In the genomic region with DNA sequence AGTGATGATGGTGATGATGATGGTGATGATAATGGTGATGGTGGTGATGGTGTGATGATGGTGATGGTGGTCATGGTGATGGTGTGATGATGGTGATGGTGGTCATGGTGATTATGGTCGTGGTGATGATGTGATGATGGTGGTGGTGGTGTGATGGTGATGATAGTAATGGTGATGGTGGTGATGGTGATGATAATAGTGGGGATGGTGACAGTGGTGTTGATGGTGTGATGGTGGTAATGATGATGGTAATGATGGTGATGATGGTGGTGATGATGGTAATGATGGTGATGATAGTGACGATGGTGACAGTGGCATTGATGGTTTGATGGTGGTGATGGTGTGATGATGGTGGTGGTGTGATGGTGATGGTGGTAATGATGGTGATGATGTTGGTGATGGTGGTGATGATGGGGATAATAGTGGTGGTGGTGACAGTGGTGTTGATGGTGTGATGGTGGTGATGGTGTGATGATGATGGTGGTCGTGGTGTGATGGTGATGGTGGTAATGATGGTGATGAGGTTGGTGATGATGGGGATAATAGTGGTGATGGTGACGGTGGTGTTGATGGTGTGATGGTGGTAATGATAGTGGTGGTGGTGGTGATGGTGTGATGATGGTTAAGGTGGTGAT, we compare ENCODE assay signal across 17 cellular contexts. TPM values are rescaled to one million over a fixed set of nuclear protein-coding genes. Genes with fewer than 3 reads are reported as not detected.
DNase-seq lines count a peak whose midpoint lies in the region; ATAC-seq, FAIRE-seq and TF ChIP-seq lines count a peak whose summit lies in the region.
"Had no signal": no experiment of that assay in that cellular context is flagged by ENCODE, and none has a peak within 500 bp of the region (broad histone marks: within the 10 kb centered on the region; RNA-seq: fewer than 3 reads in every experiment).

No MANE protein-coding gene starts in this region.

- no peak for TF ChIP-seq RAD21 in K562 (CRISPR knock-in tag; conservative IDR thresholded peaks at IDR 0.05 in 1 of 2, IDR thresholded peaks at IDR 0.05 in 1 of 2)

- POLR2A ChIA-PET in K562 (lab: Yijun Ruan, JAX): no interaction called here
- POLR2A ChIA-PET in RWPE1 (lab: Yijun Ruan, JAX; ENCODE audit: low non-redundant PET): interaction anchor here (0.5 kb wide), 1 partner anchor 47 kb away, joined by 3 read pairs; no protein-coding TSS in a partner anchor

- no peak overlapping the region for H2AFZ ChIP-seq in H9 (ENCODE audit: low read length)
- no peak overlapping the region for H2AFZ ChIP-seq in K562 (ENCODE audit: low read depth, low read length)

- no peak overlapping the region for H3K56ac ChIP-seq in H9 (ENCODE audit: insufficient read length, low read depth, low read length)

- H2AK5ac ChIP-seq in H9 (ENCODE audit: insufficient read length, low read length): no peak overlapping the region

- no peaks in the 10 kb centered on the region for H3K23me2 ChIP-seq in H9 (ENCODE audit: insufficient read length, low read depth, low read length, poor library complexity, severe bottlenecking)

- no peaks in the 10 kb centered on the region for H3K79me2 ChIP-seq in H9 (ENCODE audit: insufficient read depth, low read length)
- H3K79me2 ChIP-seq in K562 (ENCODE audit: control insufficient read depth, insufficient read depth, low read length): no peaks in the 10 kb centered on the region

- no peaks in the 10 kb centered on the region for H3K9me1 ChIP-seq in K562 (ENCODE audit: control insufficient read depth, insufficient read depth, low read length)

- H2BK120ac ChIP-seq in H9 (ENCODE audit: low read depth, low read length, poor library complexity, severe bottlenecking): no peak overlapping the region

- no peak overlapping the region for H3K4ac ChIP-seq in H9 (ENCODE audit: low read depth, low read length)

- H4K8ac ChIP-seq in H9 (replicated peaks; ENCODE audit: insufficient read length, low read depth, low read length): peak overlapping the region; percentile 95

- H3K4me1 ChIP-seq in H9 (ENCODE audit: insufficient read depth, low read length): no peaks in the 10 kb centered on the region
- H3K4me1 ChIP-seq in K562 (replicated peaks in 1 of 2; ENCODE audit: control insufficient read depth in 2 of 2, insufficient read depth in 2 of 2, low read length in 2 of 2): peaks cover 11 to 22% of the 10 kb centered on the region in 2 experiments; a peak in 4 of 5 replicates
- no peaks in the 10 kb centered on the region for H3K4me1 ChIP-seq in heart left ventricle
- H3K4me1 ChIP-seq: BLaER1, Caco-2 had no signal

- no peak overlapping the region for H3K9ac ChIP-seq in H9 (ENCODE audit: extremely low read depth, insufficient read length, low read length)
- no peak overlapping the region for H3K9ac ChIP-seq in K562 (ENCODE audit: insufficient read depth in 1 of 2, low read depth in 2 of 2, low read length in 2 of 2)
- H3K9ac ChIP-seq: BLaER1 had no signal

- H3K23ac ChIP-seq in H9 (ENCODE audit: insufficient read length, low read depth, low read length): peak overlapping the region; percentile 55

- H3K14ac ChIP-seq in H9 (ENCODE audit: insufficient read depth, low read length): no peak overlapping the region

- no peak overlapping the region for H2BK20ac ChIP-seq in H9 (ENCODE audit: low read depth, low read length, poor library complexity, severe bottlenecking)

- H3K27ac ChIP-seq in H9 (ENCODE audit: insufficient read length, low read depth, low read length) (no peak overlapping the region), K562 (ENCODE audit: extremely low read depth, low read depth, low read length) (no peak overlapping the region), heart left ventricle (no peak overlapping the region), RWPE1 (no peak overlapping the region)
- H3K27ac ChIP-seq: BLaER1 had no signal

- H3K36me3 Mint-ChIP-seq in H9 (ENCODE audit: insufficient read depth in 1 of 3, low read depth in 3 of 3) (no peaks in the 10 kb centered on the region), natural killer cell (no peaks in the 10 kb centered on the region)
- H3K36me3 Mint-ChIP-seq: CD8-positive, alpha-beta memory T cell had no signal

- H3K9me3 Mint-ChIP-seq in H9 (no peaks in the 10 kb centered on the region; a peak in 1 of 5 replicates), natural killer cell (no peaks in the 10 kb centered on the region)
- H3K9me3 Mint-ChIP-seq: CD8-positive, alpha-beta memory T cell had no signal

- H3K27me3 ChIP-seq in H9 (ENCODE audit: insufficient read depth, low read length): no peaks in the 10 kb centered on the region
- peaks cover 3 to 23% of the 10 kb centered on the region in 2 experiments; a peak in 4 of 5 replicates for H3K27me3 ChIP-seq in K562 (ENCODE audit: control insufficient read depth in 2 of 2, insufficient read depth in 2 of 2, low read length in 2 of 2)
- no peaks in the 10 kb centered on the region for H3K27me3 ChIP-seq in heart left ventricle
- H3K27me3 ChIP-seq: BLaER1 had no signal

- no peak for TF ChIP-seq EP300 in K562 (IDR thresholded peaks at IDR 0.05; ENCODE audit: low read length)

- TF ChIP-seq CTCF in H9 (conservative IDR thresholded peaks at IDR 0.05): no peak
- TF ChIP-seq CTCF in K562 (IDR thresholded peaks at IDR 0.05 in 2 of 3, conservative IDR thresholded peaks at IDR 0.05 in 1 of 3; ENCODE audit: insufficient read depth in 2 of 3, low read depth in 1 of 3, low read length in 3 of 3): no peak
- TF ChIP-seq CTCF in natural killer cell (IDR thresholded peaks at IDR 0.05): no peak
- no peak for TF ChIP-seq CTCF in heart left ventricle (IDR thresholded peaks at IDR 0.05)
- TF ChIP-seq CTCF in RWPE1 (conservative IDR thresholded peaks at IDR 0.05; ENCODE audit: low read depth): no peak

- no peak overlapping the region for H2BK12ac ChIP-seq in H9 (ENCODE audit: insufficient read length, low read depth, low read length)

- CTCF ChIA-PET in K562 (lab: Yijun Ruan, JAX; ENCODE audit: low intra/inter-chr PET ratio) (no interaction called here), RWPE1 (lab: Yijun Ruan, JAX) (no interaction called here)

- no peak overlapping the region for H3K27ac Mint-ChIP-seq in H9
- H3K27ac Mint-ChIP-seq in natural killer cell: no peak overlapping the region
- H3K27ac Mint-ChIP-seq: CD8-positive, alpha-beta memory T cell had no signal

- no peak overlapping the region for H3T11ph ChIP-seq in H9 (ENCODE audit: low read length)

- H2BK15ac ChIP-seq in H9 (ENCODE audit: low read depth, low read length): no peak overlapping the region

- BruUV-seq in K562 (replicated peaks; lab: Mats Ljungman, UMichigan): no TSS peak

- no peaks in the 10 kb centered on the region for H3K36me3 ChIP-seq in K562 (ENCODE audit: control insufficient read depth, insufficient read depth, low read length)
- H3K36me3 ChIP-seq in heart left ventricle: no peaks in the 10 kb centered on the region
- H3K36me3 ChIP-seq: BLaER1 had no signal

- H4K20me1 ChIP-seq in H9 (ENCODE audit: control insufficient read depth, insufficient read depth, insufficient read length) (peaks cover 3% of the 10 kb centered on the region), K562 (replicated peaks; ENCODE audit: control insufficient read depth, insufficient read depth, low read length) (no peaks in the 10 kb centered on the region; the same call in 1 of the 2 replicates)
- H4K20me1 ChIP-seq: BLaER1 had no signal

- WGBS in H9 (ENCODE audit: extremely low coverage, insufficient read length, low lambda C conversion rate): 100% methylated on average over 3 of the region's 4 CpGs
- WGBS in K562 (ENCODE audit: insufficient coverage, low coverage, missing lambda C conversion rate): 2% methylated on average over 4 of the region's 4 CpGs
- WGBS in heart left ventricle, 4 donors: 80 to 94% (median 90%) methylated on average over 4 of the region's 4 CpGs

- in situ Hi-C loops in K562 (cut with MboI): no loop called here

- H3K79me1 ChIP-seq in H9 (ENCODE audit: insufficient read depth, low read depth, low read length, poor library complexity, severe bottlenecking): no peaks in the 10 kb centered on the region

- H4K5ac ChIP-seq in H9 (ENCODE audit: insufficient read length, low read depth, low read length): peak overlapping the region; percentile 9

- DNase-seq in H9 (no peak), K562 (ENCODE audit: extremely low read depth in 1 of 4, low spot score in 3 of 4) (no peak), natural killer cell (no peak), heart left ventricle (no peak), NCI-H526 treated with DMSO at 0.1 percent for 48 hours (lab: John Stamatoyannopoulos, UW) (no peak), RWPE1 (ENCODE audit: low spot score) (no peak)
- DNase-seq: 8988T; AML-193; Caco-2; CD8-positive, alpha-beta memory T cell; DND-41; GDM1; GOT3; HCEC 1CT had no signal

- intact Hi-C loops in K562 (cut with micrococcal nuclease) (no loop called here), natural killer cell (cut with micrococcal nuclease) (no loop called here), heart left ventricle (cut with DNase I) (no loop called here)

- no peak overlapping the region for H4K91ac ChIP-seq in H9 (ENCODE audit: insufficient read length, low read depth, low read length)

- FAIRE-seq in K562 (lab: Jason Lieb, UNC): no peak
- FAIRE-seq: GM19239, HTR-8/SVneo had no signal

- TF ChIP-seq POLR2A in K562 (conservative IDR thresholded peaks at IDR 0.05) (no peak), heart left ventricle (IDR thresholded peaks at IDR 0.05) (no peak)

- H3K4me2 ChIP-seq in H9 (ENCODE audit: insufficient read depth, insufficient read length, low read length) (no peak overlapping the region), K562 (ENCODE audit: insufficient read depth, low read length) (no peak overlapping the region)
- H3K4me2 ChIP-seq: BLaER1 had no signal

- H3K4me3 ChIP-seq in K562: no peak overlapping the region
- no peak overlapping the region for H3K4me3 ChIP-seq in heart left ventricle
- H3K4me3 ChIP-seq: BLaER1 had no signal

- H3K4me1 Mint-ChIP-seq in H9 (no peaks in the 10 kb centered on the region; a peak in 1 of 4 replicates), natural killer cell (no peaks in the 10 kb centered on the region)
- H3K4me1 Mint-ChIP-seq: CD8-positive, alpha-beta memory T cell had no signal

- H3K4me3 Mint-ChIP-seq in H9 (no peak overlapping the region), natural killer cell (no peak overlapping the region)
- H3K4me3 Mint-ChIP-seq: CD8-positive, alpha-beta memory T cell had no signal

- no peak for ATAC-seq in K562
- ATAC-seq in natural killer cell: peak in 2 of 3 donors; percentile 47 to 66
- ATAC-seq in heart left ventricle: no peak

- H3K27me3 Mint-ChIP-seq in H9 (ENCODE audit: low read depth) (peaks cover 19% of the 10 kb centered on the region), natural killer cell (ENCODE audit: low read depth in 2 of 2) (no peaks in the 10 kb centered on the region)
- H3K27me3 Mint-ChIP-seq: CD8-positive, alpha-beta memory T cell had no signal

- no peak overlapping the region for H3K18ac ChIP-seq in H9 (ENCODE audit: insufficient read length, low read depth, low read length)

- H3K9me3 ChIP-seq in H9 (ENCODE audit: control insufficient read depth, low read depth, low read length) (no peaks in the 10 kb centered on the region), K562 (replicated peaks; ENCODE audit: control insufficient read depth, insufficient read depth, low read depth, low read length) (peaks cover 5% of the 10 kb centered on the region), heart left ventricle (peaks cover 0 to 5% (median 0%) of the 10 kb centered on the region in 12 donors)
- H3K9me3 ChIP-seq: Caco-2 had no signal

- no peak overlapping the region for H2BK5ac ChIP-seq in H9 (ENCODE audit: insufficient read length, low read length)

RNA-seq across cellular contexts. Expression of a gene that starts 6.5 kb away (rescaled TPM):
- 0.57 TPM in 1 of 2 replicates, not detected in the other for total RNA-seq in H9 (2021)
- 1.6 and 2.8 TPM in 2 replicates for total RNA-seq in K562 (2011; cell fraction: chromatin; rRNA removed; ENCODE audit: low replicate concordance)
- total RNA-seq in K562 (2011; cell fraction: nucleolus; rRNA removed): 0.50 and 0.92 TPM in 2 replicates
- 0.69 and 1.3 TPM in 2 replicates for total RNA-seq in K562 (2011; cell fraction: nucleoplasm; rRNA removed)
- total RNA-seq in K562 (2014; rRNA removed): 0.53 TPM in 1 of 2 replicates, not detected in the other
- total RNA-seq in K562 (2014; rRNA removed; fragmentation: Illumina TruSeq; extraction: Trizol): 0.19 and 0.36 TPM in 2 replicates
- total RNA-seq in K562 (2015; rRNA removed; fragmentation: Illumina TruSeq; extraction: Trizol): 0.26 and 0.65 TPM in 2 replicates
- 0.20 and 0.33 TPM in 2 replicates for total RNA-seq in K562 (2021)
- polyA plus RNA-seq in K562 (2011; rRNA removed): 0.60 and 1.2 TPM in 2 replicates
- polyA plus RNA-seq in K562 (2011; cell fraction: cytosol; rRNA removed): 0.60 and 0.85 TPM in 2 replicates
- polyA plus RNA-seq in K562 (2011; cell fraction: nucleus; rRNA removed): 0.60 and 0.86 TPM in 2 replicates
- polyA plus RNA-seq in K562 (2012): 0.82 and 1.7 TPM in 2 replicates
- 0.25 and 1.0 TPM in 2 replicates for polyA plus RNA-seq in K562 (2014; fragmentation: Illumina TruSeq; extraction: Trizol)
- polyA plus RNA-seq in K562 (2014; fragmentation: Nextera tagmentation; extraction: Ambion mirVana): under 1 TPM in 1 of 2 experiments, not detected in 1; 0.10 TPM
- polyA plus RNA-seq in K562 (2014; rRNA removed): 0.13 and 0.61 TPM in 2 replicates
- 0.39 and 0.81 TPM in 2 replicates for polyA minus RNA-seq in K562 (2011; rRNA and poly(A)+ RNA removed)
- polyA minus RNA-seq in K562 (2011; cell fraction: cytosol; rRNA and poly(A)+ RNA removed): 0.86 TPM in 1 of 2 replicates, not detected in the other
- polyA minus RNA-seq in K562 (2011; cell fraction: nucleus; rRNA and poly(A)+ RNA removed): 0.27 and 0.44 TPM in 2 replicates
- 1 to 10 TPM in 2 of 3 donors, under 1 TPM in 1; 0.53 to 2.9 (median 1.1) TPM for total RNA-seq in natural killer cell
- under 1 TPM in 7 of 9 donors, not detected in 2; 0.40 to 0.91 (median 0.52) TPM for total RNA-seq in heart left ventricle
- polyA plus RNA-seq in heart left ventricle: under 1 TPM; 0.25 to 0.46 TPM

RNA-seq across cellular contexts. Expression of a gene that starts 6.8 kb away (rescaled TPM):
- total RNA-seq in H9 (2021): 146 and 148 TPM in 2 replicates
- total RNA-seq in K562 (2011; cell fraction: chromatin; rRNA removed; ENCODE audit: low replicate concordance): 165 and 371 TPM in 2 replicates
- 360 and 416 TPM in 2 replicates for total RNA-seq in K562 (2011; cell fraction: nucleolus; rRNA removed)
- total RNA-seq in K562 (2011; cell fraction: nucleoplasm; rRNA removed): 387 and 460 TPM in 2 replicates
- total RNA-seq in K562 (2014; rRNA removed): 158 and 200 TPM in 2 replicates
- total RNA-seq in K562 (2014; rRNA removed; fragmentation: Illumina TruSeq; extraction: Trizol): 110 and 137 TPM in 2 replicates
- 128 and 130 TPM in 2 replicates for total RNA-seq in K562 (2015; rRNA removed; fragmentation: Illumina TruSeq; extraction: Trizol)
- 175 and 181 TPM in 2 replicates for total RNA-seq in K562 (2021)
- polyA plus RNA-seq in K562 (2011; rRNA removed): 174 and 176 TPM in 2 replicates
- 241 and 245 TPM in 2 replicates for polyA plus RNA-seq in K562 (2011; cell fraction: cytosol; rRNA removed)
- polyA plus RNA-seq in K562 (2011; cell fraction: nucleus; rRNA removed): 131 and 161 TPM in 2 replicates
- 137 and 203 TPM in 2 replicates for polyA plus RNA-seq in K562 (2012)
- 144 and 148 TPM in 2 replicates for polyA plus RNA-seq in K562 (2014; fragmentation: Illumina TruSeq; extraction: Trizol)
- polyA plus RNA-seq in K562 (2014; fragmentation: Nextera tagmentation; extraction: Ambion mirVana): 10 to 100 TPM in 1 of 2 experiments, 1 to 10 TPM in 1; 8.4 to 13.5 TPM
- 116 and 147 TPM in 2 replicates for polyA plus RNA-seq in K562 (2014; rRNA removed)
- 117 and 140 TPM in 2 replicates for polyA minus RNA-seq in K562 (2011; rRNA and poly(A)+ RNA removed)
- polyA minus RNA-seq in K562 (2011; cell fraction: cytosol; rRNA and poly(A)+ RNA removed): 116 and 143 TPM in 2 replicates
- polyA minus RNA-seq in K562 (2011; cell fraction: nucleus; rRNA and poly(A)+ RNA removed): 25.7 and 40.3 TPM in 2 replicates
- 100 to 1,000 TPM; 111 to 135 (median 114) TPM for total RNA-seq in natural killer cell
- total RNA-seq in heart left ventricle: 100 to 1,000 TPM in 2 of 9 donors, 10 to 100 TPM in 7; 53.8 to 106 (median 77.8) TPM
- polyA plus RNA-seq in heart left ventricle: 100 to 1,000 TPM in 1 of 2 donors, 10 to 100 TPM in 1; 31.2 to 185 TPM

RNA-seq across cellular contexts. Expression of a gene that starts 26.3 kb away (rescaled TPM):
- total RNA-seq in H9 (2021): 44.4 and 46.1 TPM in 2 replicates
- 2.1 and 4.8 TPM in 2 replicates for total RNA-seq in K562 (2011; cell fraction: chromatin; rRNA removed; ENCODE audit: low replicate concordance)
- 5.7 and 6.1 TPM in 2 replicates for total RNA-seq in K562 (2011; cell fraction: nucleolus; rRNA removed)
- total RNA-seq in K562 (2011; cell fraction: nucleoplasm; rRNA removed): 3.4 and 7.6 TPM in 2 replicates
- total RNA-seq in K562 (2014; rRNA removed): 82.5 and 83.0 TPM in 2 replicates
- 18.6 and 19.8 TPM in 2 replicates for total RNA-seq in K562 (2014; rRNA removed; fragmentation: Illumina TruSeq; extraction: Trizol)
- 37.0 and 37.3 TPM in 2 replicates for total RNA-seq in K562 (2015; rRNA removed; fragmentation: Illumina TruSeq; extraction: Trizol)
- total RNA-seq in K562 (2021): 38.3 and 43.3 TPM in 2 replicates
- polyA plus RNA-seq in K562 (2011; rRNA removed): 7.3 and 9.7 TPM in 2 replicates
- 11.8 and 44.2 TPM in 2 replicates for polyA plus RNA-seq in K562 (2011; cell fraction: cytosol; rRNA removed)
- 6.8 and 14.0 TPM in 2 replicates for polyA plus RNA-seq in K562 (2011; cell fraction: nucleus; rRNA removed)
- 30.9 and 47.7 TPM in 2 replicates for polyA plus RNA-seq in K562 (2012)
- 21.3 and 32.2 TPM in 2 replicates for polyA plus RNA-seq in K562 (2014; fragmentation: Illumina TruSeq; extraction: Trizol)
- 10 to 100 TPM in 1 of 2 experiments, 1 to 10 TPM in 1; 5.5 to 10.2 TPM for polyA plus RNA-seq in K562 (2014; fragmentation: Nextera tagmentation; extraction: Ambion mirVana)
- polyA plus RNA-seq in K562 (2014; rRNA removed): 52.4 and 58.9 TPM in 2 replicates
- polyA minus RNA-seq in K562 (2011; rRNA and poly(A)+ RNA removed): 7.6 TPM in 2 replicates
- 10.3 and 16.3 TPM in 2 replicates for polyA minus RNA-seq in K562 (2011; cell fraction: cytosol; rRNA and poly(A)+ RNA removed)
- 4.1 and 4.2 TPM in 2 replicates for polyA minus RNA-seq in K562 (2011; cell fraction: nucleus; rRNA and poly(A)+ RNA removed)
- 10 to 100 TPM; 14.3 to 14.9 (median 14.7) TPM for total RNA-seq in natural killer cell
- 10 to 100 TPM; 10.0 to 24.8 (median 13.6) TPM for total RNA-seq in heart left ventricle
- 10 to 100 TPM; 31.1 to 41.1 TPM for polyA plus RNA-seq in heart left ventricle

RNA-seq across cellular contexts. Expression of a gene that starts 26.3 kb away (rescaled TPM):
- total RNA-seq in H9 (2021) (43.3 and 46.8 TPM in 2 replicates), K562 (2014; rRNA removed) (17.9 and 20.8 TPM in 2 replicates), K562 (2014; rRNA removed; fragmentation: Illumina TruSeq; extraction: Trizol) (20.9 and 21.2 TPM in 2 replicates), K562 (2015; rRNA removed; fragmentation: Illumina TruSeq; extraction: Trizol) (15.5 and 16.6 TPM in 2 replicates), K562 (2021) (26.7 and 26.8 TPM in 2 replicates), natural killer cell (10 to 100 TPM; 35.6 to 44.4 (median 37.2) TPM), heart left ventricle (10 to 100 TPM; 36.8 to 58.1 (median 50.9) TPM)
- total RNA-seq in K562 (2011; cell fraction: chromatin; rRNA removed; ENCODE audit: low replicate concordance): 14.8 and 38.0 TPM in 2 replicates
- 35.1 and 38.5 TPM in 2 replicates for total RNA-seq in K562 (2011; cell fraction: nucleolus; rRNA removed)
- total RNA-seq in K562 (2011; cell fraction: nucleoplasm; rRNA removed): 27.0 and 30.6 TPM in 2 replicates
- polyA plus RNA-seq in K562 (2011; rRNA removed) (28.6 and 29.8 TPM in 2 replicates), K562 (2014; fragmentation: Illumina TruSeq; extraction: Trizol) (19.1 and 22.2 TPM in 2 replicates), K562 (2014; fragmentation: Nextera tagmentation; extraction: Ambion mirVana) (10 to 100 TPM; 16.1 to 16.3 TPM), K562 (2014; rRNA removed) (30.4 and 31.3 TPM in 2 replicates), heart left ventricle (100 to 1,000 TPM in 1 of 2 donors, 10 to 100 TPM in 1; 70.8 to 104 TPM)
- polyA plus RNA-seq in K562 (2011; cell fraction: cytosol; rRNA removed): 20.7 and 21.2 TPM in 2 replicates
- 52.8 and 56.6 TPM in 2 replicates for polyA plus RNA-seq in K562 (2011; cell fraction: nucleus; rRNA removed)
- 23.6 and 38.1 TPM in 2 replicates for polyA plus RNA-seq in K562 (2012)
- polyA minus RNA-seq in K562 (2011; rRNA and poly(A)+ RNA removed): 10.4 and 13.1 TPM in 2 replicates
- 6.1 and 6.4 TPM in 2 replicates for polyA minus RNA-seq in K562 (2011; cell fraction: cytosol; rRNA and poly(A)+ RNA removed)
- 7.0 and 9.7 TPM in 2 replicates for polyA minus RNA-seq in K562 (2011; cell fraction: nucleus; rRNA and poly(A)+ RNA removed)

RNA-seq across cellular contexts. Expression of a gene that starts 34.6 kb away (rescaled TPM):
- total RNA-seq in H9 (2021) (2,874 and 2,895 TPM in 2 replicates), K562 (2014; rRNA removed) (2,031 and 2,305 TPM in 2 replicates), K562 (2014; rRNA removed; fragmentation: Illumina TruSeq; extraction: Trizol) (2,847 and 3,141 TPM in 2 replicates), K562 (2015; rRNA removed; fragmentation: Illumina TruSeq; extraction: Trizol) (3,167 and 3,195 TPM in 2 replicates), K562 (2021) (2,893 and 3,009 TPM in 2 replicates), natural killer cell (1,000 to 10,000 TPM; 1,409 to 1,616 (median 1,600) TPM), heart left ventricle (1,000 to 10,000 TPM in 4 of 9 donors, 100 to 1,000 TPM in 5; 845 to 1,270 (median 964) TPM)
- 435 and 818 TPM in 2 replicates for total RNA-seq in K562 (2011; cell fraction: chromatin; rRNA removed; ENCODE audit: low replicate concordance)
- total RNA-seq in K562 (2011; cell fraction: nucleolus; rRNA removed): 981 and 1,003 TPM in 2 replicates
- total RNA-seq in K562 (2011; cell fraction: nucleoplasm; rRNA removed): 983 and 1,497 TPM in 2 replicates
- polyA plus RNA-seq in K562 (2011; rRNA removed) (2,555 and 3,221 TPM in 2 replicates), K562 (2014; fragmentation: Illumina TruSeq; extraction: Trizol) (3,627 and 3,760 TPM in 2 replicates), K562 (2014; fragmentation: Nextera tagmentation; extraction: Ambion mirVana) (1,000 to 10,000 TPM; 1,935 to 2,418 TPM), K562 (2014; rRNA removed) (2,051 and 2,652 TPM in 2 replicates), heart left ventricle (1,000 to 10,000 TPM; 1,266 to 2,727 TPM)
- 2,594 and 3,399 TPM in 2 replicates for polyA plus RNA-seq in K562 (2011; cell fraction: cytosol; rRNA removed)
- 1,411 and 1,919 TPM in 2 replicates for polyA plus RNA-seq in K562 (2011; cell fraction: nucleus; rRNA removed)
- polyA plus RNA-seq in K562 (2012): 2,443 and 5,674 TPM in 2 replicates
- polyA minus RNA-seq in K562 (2011; rRNA and poly(A)+ RNA removed): 2,918 and 2,983 TPM in 2 replicates
- polyA minus RNA-seq in K562 (2011; cell fraction: cytosol; rRNA and poly(A)+ RNA removed): 1,280 and 1,366 TPM in 2 replicates
- 400 and 734 TPM in 2 replicates for polyA minus RNA-seq in K562 (2011; cell fraction: nucleus; rRNA and poly(A)+ RNA removed)

Comparison
In these comparisons a context has a peak if more than half of its experiments do, and no peak if none do; other contexts are left out.
1. ATAC-seq: peak in natural killer cell (2 of 3); none in K562 (single experiment) and heart left ventricle (0 of 4).